31 cellular contexts compared by ENCODE assay signal in the genomic region with DNA sequence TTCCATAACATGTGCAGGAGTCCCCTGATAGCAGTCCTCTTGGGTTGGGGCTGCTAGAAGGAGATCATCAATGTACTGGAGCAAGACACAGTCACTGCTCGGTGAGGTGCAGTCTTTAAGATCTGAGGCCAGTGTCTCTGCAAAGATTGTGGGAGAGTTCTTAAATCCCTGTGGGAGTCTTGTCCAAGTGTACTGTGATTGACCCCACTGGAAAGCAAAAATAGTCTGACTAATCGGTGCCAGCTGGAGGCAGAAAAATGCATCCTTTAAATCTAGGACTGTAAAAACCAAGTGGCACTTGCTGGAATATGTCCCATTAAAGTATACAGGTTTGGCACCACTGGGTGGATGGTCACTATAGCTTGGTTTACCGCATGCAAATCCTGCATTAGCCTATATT. TPM values are rescaled to one million over a fixed set of nuclear protein-coding genes. Genes with fewer than 3 reads are reported as not detected.
DNase-seq lines count a peak whose midpoint lies in the region; ATAC-seq and TF ChIP-seq lines count a peak whose summit lies in the region.
"Had no signal": no experiment of that assay in that cellular context is flagged by ENCODE, and none has a peak within 500 bp of the region (broad histone marks: within the 10 kb centered on the region; RNA-seq: fewer than 3 reads in every experiment).

No MANE protein-coding gene starts in this region.

- H3K27me3 ChIP-seq in brain microvascular endothelial cell (replicated peaks) (no peaks in the 10 kb centered on the region), neutrophil (no peaks in the 10 kb centered on the region)
- H3K27me3 ChIP-seq: ascending aorta, foreskin keratinocyte, right lobe of liver, stomach had no signal

- peak; percentile 56 for DNase-seq in LHCN-M2 (ENCODE audit: low read depth)
- DNase-seq in brain microvascular endothelial cell, result peak; percentile 59
- peak; percentile 4 for DNase-seq in fibroblast of peridontal ligament (ENCODE audit: extremely low read depth)
- no peak for DNase-seq in D341Med (ENCODE audit: low spot score)
- DNase-seq in midbrain (lab: John Stamatoyannopoulos, UW), result no peak
- DNase-seq: activated effector memory CD4-positive, alpha-beta T cell treated with anti-CD3 and anti-CD28 coated beads, Interleukin-2, amount 50 U/mL, for 16 hours; activated T-cell treated with anti-CD3 and anti-CD28 coated beads, Interleukin-2, amount 50 U/mL, for 24 hours; Calu3; DMS79 treated with DMSO at 0.1 percent for 48 hours; foreskin keratinocyte; GDM1; hippocampal formation; immature natural killer cell; NCI-H1694; NCI-H446 treated with DMSO at 0.1 percent for 48 hours; NCI-H82; right lobe of liver; SIG-M5; stimulated activated CD4-positive, alpha-beta T cell treated with anti-CD3 and anti-CD28 coated beads, Interleukin-4, amount 100 ng/mL, for 1 hour; stomach; T-helper 9 cell had no signal

- no peak for ATAC-seq in GM18861 (IDR thresholded peaks at IDR 0.05; ENCODE audit: unreplicated experiment)
- ATAC-seq in GM19035 (IDR thresholded peaks at IDR 0.05; ENCODE audit: unreplicated experiment), result no peak
- ATAC-seq: HCT116, right lobe of liver, WTC11 had no signal

- peaks cover 32 to 58% of the 10 kb centered on the region in 2 experiments for H3K4me1 ChIP-seq in neutrophil (ENCODE audit: control insufficient read depth in 1 of 2, insufficient read depth in 1 of 2, low read depth in 1 of 2, low read length in 1 of 2)
- H3K4me1 ChIP-seq: ascending aorta, foreskin keratinocyte had no signal

- H3K27ac ChIP-seq in brain microvascular endothelial cell (peak overlapping the region; percentile 10), neutrophil (peak overlapping the region; percentile 20)
- H3K27ac ChIP-seq: ascending aorta, foreskin keratinocyte, right lobe of liver, stomach had no signal

- H3K4me3 ChIP-seq in brain microvascular endothelial cell (ENCODE audit: low read depth, low read length), result no peak overlapping the region
- H3K4me3 ChIP-seq in neutrophil (ENCODE audit: low read depth in 1 of 2, low read length in 1 of 2), result no peak overlapping the region
- H3K4me3 ChIP-seq: ascending aorta, right lobe of liver, stomach had no signal

- H3K9me3 ChIP-seq in neutrophil, result no peaks in the 10 kb centered on the region
- H3K9me3 ChIP-seq: ascending aorta, right lobe of liver, stomach had no signal

- no peaks in the 10 kb centered on the region for H3K36me3 ChIP-seq in brain microvascular endothelial cell (replicated peaks)
- H3K36me3 ChIP-seq in neutrophil, result no peaks in the 10 kb centered on the region
- H3K36me3 ChIP-seq: ascending aorta, right lobe of liver, stomach had no signal

- in situ Hi-C loops in brain microvascular endothelial cell (cut with HindIII; ENCODE audit: low pct_ligation_motif_present, low sequenced_read_pairs), result no loop called here

- TF ChIP-seq CTCF in brain microvascular endothelial cell (IDR thresholded peaks at IDR 0.05; ENCODE audit: low read depth, low read length, missing control alignments) (no peak), neutrophil (IDR thresholded peaks at IDR 0.05) (no peak)

RNA-seq across cellular contexts. Expression of gene SULT1E1, which starts 31.1 kb away (rescaled TPM):
- not detected in 2 replicates for total RNA-seq in LHCN-M2 (2014; rRNA removed)
- not detected for polyA plus RNA-seq in LHCN-M2 (2012)
- total RNA-seq: A172; activated CD4-positive, alpha-beta T cell treated with anti-CD3 and anti-CD28 coated beads, Interleukin-2, amount 10 ng/mL, durations not matched to agents 24 days and 14 days; ascending aorta; neural crest cell; WTC11 had no signal
- polyA plus RNA-seq: CD14-positive monocyte had no signal

Comparison
In these comparisons a context has a peak if more than half of its experiments do, and no peak if none do; other contexts are left out.
1. DNase-seq: peak in LHCN-M2 (single experiment), brain microvascular endothelial cell (single experiment) and fibroblast of peridontal ligament (single experiment); none in D341Med (single experiment) and midbrain (single experiment).